ENCODE assay signal across 1 cellular context in the genomic region with DNA sequence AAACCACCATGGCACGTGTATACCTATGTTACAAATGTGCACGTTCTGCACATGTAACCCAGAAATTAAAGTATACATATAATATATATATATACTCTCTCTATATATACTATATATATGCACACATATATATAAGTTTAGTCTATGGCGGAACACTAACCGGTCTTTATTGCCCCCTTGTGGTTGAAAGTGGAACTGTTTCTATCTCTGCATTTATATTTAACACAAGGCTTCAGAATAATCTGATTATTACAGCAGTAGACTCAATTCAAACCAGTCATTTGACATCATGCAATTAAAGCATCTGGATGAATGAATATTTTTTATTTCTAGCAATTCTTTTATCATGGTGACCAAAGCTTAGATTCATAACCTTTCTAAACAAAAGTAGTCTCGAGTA.
TF ChIP-seq lines count a peak whose summit lies in the region.

No MANE protein-coding gene starts in this region.

TF ChIP-seq in WTC11, 78 proteins besides CTCF, POLR2A, EP300 and RAD21 (continued from another document):
- TF ChIP-seq, protein P1, sequence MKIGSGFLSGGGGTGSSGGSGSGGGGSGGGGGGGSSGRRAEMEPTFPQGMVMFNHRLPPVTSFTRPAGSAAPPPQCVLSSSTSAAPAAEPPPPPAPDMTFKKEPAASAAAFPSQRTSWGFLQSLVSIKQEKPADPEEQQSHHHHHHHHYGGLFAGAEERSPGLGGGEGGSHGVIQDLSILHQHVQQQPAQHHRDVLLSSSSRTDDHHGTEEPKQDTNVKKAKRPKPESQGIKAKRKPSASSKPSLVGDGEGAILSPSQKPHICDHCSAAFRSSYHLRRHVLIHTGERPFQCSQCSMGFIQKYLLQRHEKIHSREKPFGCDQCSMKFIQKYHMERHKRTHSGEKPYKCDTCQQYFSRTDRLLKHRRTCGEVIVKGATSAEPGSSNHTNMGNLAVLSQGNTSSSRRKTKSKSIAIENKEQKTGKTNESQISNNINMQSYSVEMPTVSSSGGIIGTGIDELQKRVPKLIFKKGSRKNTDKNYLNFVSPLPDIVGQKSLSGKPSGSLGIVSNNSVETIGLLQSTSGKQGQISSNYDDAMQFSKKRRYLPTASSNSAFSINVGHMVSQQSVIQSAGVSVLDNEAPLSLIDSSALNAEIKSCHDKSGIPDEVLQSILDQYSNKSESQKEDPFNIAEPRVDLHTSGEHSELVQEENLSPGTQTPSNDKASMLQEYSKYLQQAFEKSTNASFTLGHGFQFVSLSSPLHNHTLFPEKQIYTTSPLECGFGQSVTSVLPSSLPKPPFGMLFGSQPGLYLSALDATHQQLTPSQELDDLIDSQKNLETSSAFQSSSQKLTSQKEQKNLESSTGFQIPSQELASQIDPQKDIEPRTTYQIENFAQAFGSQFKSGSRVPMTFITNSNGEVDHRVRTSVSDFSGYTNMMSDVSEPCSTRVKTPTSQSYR (CRISPR knock-in tag; IDR thresholded peaks at IDR 0.05): no peak
- TF ChIP-seq PRRX2 (CRISPR knock-in tag; IDR thresholded peaks at IDR 0.05) (no peak), IRF2 (CRISPR knock-in tag; IDR thresholded peaks at IDR 0.05; ENCODE audit: borderline replicate concordance, low read depth) (no peak), TP53 (CRISPR knock-in tag; IDR thresholded peaks at IDR 0.05) (no peak)
- TF ChIP-seq, protein P2, sequence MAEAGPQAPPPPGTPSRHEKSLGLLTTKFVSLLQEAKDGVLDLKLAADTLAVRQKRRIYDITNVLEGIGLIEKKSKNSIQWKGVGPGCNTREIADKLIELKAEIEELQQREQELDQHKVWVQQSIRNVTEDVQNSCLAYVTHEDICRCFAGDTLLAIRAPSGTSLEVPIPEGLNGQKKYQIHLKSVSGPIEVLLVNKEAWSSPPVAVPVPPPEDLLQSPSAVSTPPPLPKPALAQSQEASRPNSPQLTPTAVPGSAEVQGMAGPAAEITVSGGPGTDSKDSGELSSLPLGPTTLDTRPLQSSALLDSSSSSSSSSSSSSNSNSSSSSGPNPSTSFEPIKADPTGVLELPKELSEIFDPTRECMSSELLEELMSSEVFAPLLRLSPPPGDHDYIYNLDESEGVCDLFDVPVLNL (CRISPR knock-in tag; IDR thresholded peaks at IDR 0.05; ENCODE audit: borderline replicate concordance, low read depth): no peak
- TF ChIP-seq, protein P3, sequence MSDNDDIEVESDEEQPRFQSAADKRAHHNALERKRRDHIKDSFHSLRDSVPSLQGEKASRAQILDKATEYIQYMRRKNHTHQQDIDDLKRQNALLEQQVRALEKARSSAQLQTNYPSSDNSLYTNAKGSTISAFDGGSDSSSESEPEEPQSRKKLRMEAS (CRISPR knock-in tag; IDR thresholded peaks at IDR 0.05): no peak
